ENCODE assay signal across 10 cellular contexts in the genomic region with DNA sequence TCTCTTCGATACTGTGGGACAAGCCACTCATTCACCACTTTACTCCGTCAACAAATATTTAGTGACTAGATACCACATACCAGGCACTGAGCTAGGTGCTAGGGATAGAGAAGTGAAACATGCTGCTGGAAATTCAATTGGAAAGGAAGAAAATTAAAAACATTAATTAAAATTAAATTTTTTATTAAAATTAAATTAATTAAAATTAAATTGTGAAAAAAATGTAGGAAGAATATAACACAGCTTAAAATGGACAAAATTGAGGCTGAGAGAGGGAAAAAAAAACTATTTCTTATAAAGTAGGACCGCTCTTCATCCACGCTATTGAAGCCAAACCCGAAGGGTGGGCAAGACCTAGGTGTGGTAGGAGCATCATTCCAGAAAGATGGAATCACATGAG. TPM values are rescaled to one million over a fixed set of nuclear protein-coding genes. Genes with fewer than 3 reads are reported as not detected.
"Had no signal": no experiment of that assay in that cellular context is flagged by ENCODE, and none has a peak within 500 bp of the region (broad histone marks: within the 10 kb centered on the region; RNA-seq: fewer than 3 reads in every experiment).

No MANE protein-coding gene starts in this region.

- H2AFZ ChIP-seq: GM23248, GM23338 had no signal

- H3K4me2 ChIP-seq: GM23338 had no signal

- H3K27ac ChIP-seq: GM23248 had no signal

- H3K4me3 ChIP-seq: GM23248, GM23338, HAP-1 had no signal

- DNase-seq: GM23248, GOT3, H7, H9, HCEC 1CT, HFFc6 had no signal

- H3K36me3 ChIP-seq: HAP-1 had no signal

- H3K9me3 ChIP-seq: HAP-1 had no signal

- H3K4me1 ChIP-seq: HAP-1 had no signal

- ATAC-seq: GM23338, HCT116 had no signal

- H3K4me3 Mint-ChIP-seq: GM23338, H9, HFFc6 had no signal

- H3K9me3 Mint-ChIP-seq: GM23338, H9, HFFc6 had no signal

- H3K27ac Mint-ChIP-seq: GM23338, H9, HFFc6 had no signal

- H3K9ac ChIP-seq: GM23248 had no signal

RNA-seq across cellular contexts. Expression of gene LRRC55, which starts 23.6 kb away (rescaled TPM):
- total RNA-seq: GM23248, H4, HFFc6 had no signal
